Comparison of ENCODE assay signal across 28 cellular contexts in the genomic region with DNA sequence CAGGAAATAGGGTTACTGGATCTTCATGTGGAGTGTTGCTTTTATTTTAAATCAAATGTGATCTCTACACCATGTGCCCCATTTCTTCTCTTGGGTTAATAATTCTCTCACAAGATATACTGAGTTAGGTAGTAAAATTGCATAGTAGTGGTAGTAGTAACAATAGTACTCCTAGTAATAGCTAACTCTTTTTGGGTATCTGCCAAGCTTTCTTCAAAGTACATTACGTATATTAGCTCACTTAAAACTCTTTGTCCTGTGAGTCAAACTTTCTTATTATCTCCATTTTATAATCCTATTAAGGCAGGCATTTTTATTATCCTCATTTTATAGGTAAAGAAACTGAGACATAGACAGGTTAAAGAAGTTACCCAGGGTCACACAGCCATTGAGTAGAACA.
"Had no signal": no experiment of that assay in that cellular context is flagged by ENCODE, and none has a peak within 500 bp of the region (broad histone marks: within the 10 kb centered on the region; RNA-seq: fewer than 3 reads in every experiment).

No MANE protein-coding gene starts in this region.

- H3K4me3 Mint-ChIP-seq: naive thymus-derived CD8-positive, alpha-beta T cell; nephron progenitor cell; neural progenitor cell; stimulated activated effector memory CD8-positive, alpha-beta T cell treated with anti-CD3 and anti-CD28 coated beads, Interleukin-12 subunit alpha, Interleukin-12 subunit beta, amount 100 ng/mL, for 72 hours; stimulated activated naive CD8-positive, alpha-beta T cell treated with anti-CD3 and anti-CD28 coated beads, Interleukin-15, Interleukin-2, amounts not matched to agents 100 ng/mL and 50 ng/mL, for 24 hours; type B pancreatic cell had no signal

- DNase-seq: glutamatergic neuron; heart left ventricle; islet precursor cell; left cardiac atrium; left ventricle myocardium inferior; mesendoderm; midbrain; naive thymus-derived CD8-positive, alpha-beta T cell; nephron progenitor cell; occipital lobe; ovary; retina; right cardiac atrium; spleen; stimulated activated CD4-positive, alpha-beta T cell treated with anti-CD3 and anti-CD28 coated beads, Interleukin-4, amount 100 ng/mL, for 24 hours; stimulated activated naive CD4-positive, alpha-beta T cell; uterus had no signal

- H3K4me1 ChIP-seq: heart left ventricle, left ventricle myocardium inferior, neural progenitor cell, spleen, suprapubic skin, tibial nerve, uterus had no signal

- H3K4me2 ChIP-seq: neural progenitor cell had no signal

- H3K27ac Mint-ChIP-seq: naive thymus-derived CD8-positive, alpha-beta T cell; nephron progenitor cell; neural progenitor cell; progenitor cell of endocrine pancreas; stimulated activated effector memory CD8-positive, alpha-beta T cell treated with anti-CD3 and anti-CD28 coated beads, Interleukin-12 subunit alpha, Interleukin-12 subunit beta, amount 100 ng/mL, for 72 hours; stimulated activated naive CD8-positive, alpha-beta T cell treated with anti-CD3 and anti-CD28 coated beads, Interleukin-15, Interleukin-2, amounts not matched to agents 100 ng/mL and 50 ng/mL, for 24 hours; type B pancreatic cell had no signal

- H3K27ac ChIP-seq: heart left ventricle, left ventricle myocardium inferior, neural progenitor cell, neutrophil, ovary, skin epidermis, spleen, suprapubic skin, tibial nerve, uterus had no signal

- H3K4me3 ChIP-seq: heart left ventricle, left ventricle myocardium inferior, lung, neural progenitor cell, ovary, skin epidermis, spleen, suprapubic skin, tibial nerve, uterus had no signal

- H3K27me3 ChIP-seq: heart left ventricle, neural progenitor cell, neutrophil, ovary, spleen, suprapubic skin, tibial nerve, uterus had no signal

- H3K36me3 Mint-ChIP-seq: naive thymus-derived CD8-positive, alpha-beta T cell; neural progenitor cell; stimulated activated effector memory CD8-positive, alpha-beta T cell treated with anti-CD3 and anti-CD28 coated beads, Interleukin-12 subunit alpha, Interleukin-12 subunit beta, amount 100 ng/mL, for 72 hours; type B pancreatic cell had no signal

- H3K4me1 Mint-ChIP-seq: naive thymus-derived CD8-positive, alpha-beta T cell; nephron progenitor cell; neural progenitor cell; stimulated activated effector memory CD8-positive, alpha-beta T cell treated with anti-CD3 and anti-CD28 coated beads, Interleukin-12 subunit alpha, Interleukin-12 subunit beta, amount 100 ng/mL, for 72 hours had no signal

- H3K27me3 Mint-ChIP-seq: naive thymus-derived CD8-positive, alpha-beta T cell; progenitor cell of endocrine pancreas; stimulated activated naive CD8-positive, alpha-beta T cell treated with anti-CD3 and anti-CD28 coated beads, Interleukin-15, Interleukin-2, amounts not matched to agents 100 ng/mL and 50 ng/mL, for 24 hours; type B pancreatic cell had no signal

- H3K9ac ChIP-seq: neural progenitor cell had no signal

- H3K36me3 ChIP-seq: heart left ventricle, left ventricle myocardium inferior, neural progenitor cell, neutrophil, ovary, spleen, suprapubic skin, tibial nerve, uterus had no signal

- H3K9me3 Mint-ChIP-seq: naive thymus-derived CD8-positive, alpha-beta T cell; nephron progenitor cell; neural progenitor cell; stimulated activated naive CD8-positive, alpha-beta T cell treated with anti-CD3 and anti-CD28 coated beads, Interleukin-15, Interleukin-2, amounts not matched to agents 100 ng/mL and 50 ng/mL, for 24 hours had no signal

- H3K9me3 ChIP-seq: neutrophil, ovary, spleen, suprapubic skin, tibial nerve, uterus had no signal

- H2AFZ ChIP-seq: neural progenitor cell had no signal

- ATAC-seq: heart left ventricle; left cardiac atrium; naive thymus-derived CD8-positive, alpha-beta T cell; right cardiac atrium; sciatic nerve; stimulated activated effector memory CD8-positive, alpha-beta T cell treated with anti-CD3 and anti-CD28 coated beads, Interleukin-12 subunit alpha, Interleukin-12 subunit beta, amount 100 ng/mL, for 72 hours had no signal
